Comparison of ENCODE assay signal across 18 cellular contexts in genomic region chr7:82325416-82325815, GRCh38.
DNase-seq lines count a peak whose midpoint lies in the region; ATAC-seq and TF ChIP-seq lines count a peak whose summit lies in the region.
"Had no signal": no experiment of that assay in that cellular context is flagged by ENCODE, and none has a peak within 500 bp of the region (broad histone marks: within the 10 kb centered on the region; RNA-seq: fewer than 3 reads in every experiment).

No MANE protein-coding gene starts in this region.

- no peaks in the 10 kb centered on the region for H3K9me2 ChIP-seq in SK-N-SH

- H3F3A ChIP-seq in SK-N-SH (replicated peaks; ENCODE audit: insufficient read depth), result peaks cover 3% of the 10 kb centered on the region

- peak overlapping the region in 1 of 2 experiments; percentile 45; a peak in 1 of 4 replicates for H3K27ac ChIP-seq in SK-N-SH (ENCODE audit: low read depth in 2 of 2, low read length in 1 of 2)
- H3K27ac ChIP-seq: C4-2B had no signal

- no peak overlapping the region for H2AFZ ChIP-seq in SK-N-SH (ENCODE audit: low read depth)
- H2AFZ ChIP-seq: GM23338 had no signal

- 98% methylated on average over 2 of the region's 2 CpGs for WGBS in SK-N-SH (ENCODE audit: low lambda C conversion rate)
- 96 to 100% methylated on average over 2 of the region's 2 CpGs for WGBS in lower leg skin, 2 donors

- H4K20me1 ChIP-seq in SK-N-SH (ENCODE audit: insufficient read depth), result no peaks in the 10 kb centered on the region

- H3K27me3 ChIP-seq in SK-N-SH (ENCODE audit: insufficient read depth), result no peaks in the 10 kb centered on the region

- H3K36me3 ChIP-seq in SK-N-SH (replicated peaks in 1 of 2; ENCODE audit: control insufficient read depth in 1 of 2, insufficient read depth in 2 of 2, low read length in 1 of 2), result peaks cover 4 to 5% of the 10 kb centered on the region in 2 experiments

- ATAC-seq in GM21526 (IDR thresholded peaks at IDR 0.05; ENCODE audit: low FRiP score, unreplicated experiment), result no peak
- ATAC-seq: GM23338, HCT116, PC-3 had no signal

- POLR2A ChIA-PET in SK-N-SH (lab: Yijun Ruan, JAX), result no interaction called here

- H3K79me2 ChIP-seq in SK-N-SH (ENCODE audit: insufficient read depth), result no peaks in the 10 kb centered on the region

- H3K4me3 ChIP-seq in SK-N-SH (ENCODE audit: low read depth in 2 of 2, low read length in 1 of 2) (no peak overlapping the region), lower leg skin (ENCODE audit: low read depth, poor library complexity, severe bottlenecking) (no peak overlapping the region)
- H3K4me3 ChIP-seq: GM23338 had no signal

- CTCF ChIA-PET in SK-N-SH (lab: Yijun Ruan, JAX), result interaction anchor here (0.9 to 1.7 kb wide), 3 partner anchors 11 to 156 kb away, joined by 3 to 5 read pairs (median 5); no protein-coding TSS in a partner anchor

- H3K4me1 ChIP-seq in SK-N-SH (ENCODE audit: control insufficient read depth in 1 of 2, insufficient read depth in 2 of 2, low read depth in 1 of 2, low read length in 1 of 2), result peaks cover 0 to 12% of the 10 kb centered on the region in 2 experiments; a peak in 2 of 4 replicates

- H3K9me3 ChIP-seq in SK-N-SH, result no peaks in the 10 kb centered on the region

- no peak for TF ChIP-seq EP300 in SK-N-SH (IDR thresholded peaks at IDR 0.05; ENCODE audit: borderline replicate concordance in 1 of 2, low read depth in 1 of 2, low read length in 1 of 2)

- intact Hi-C loops in lower leg skin (cut with DNase I; ENCODE audit: low total_unique reads), result no loop called here

- no peak for TF ChIP-seq POLR2A in lower leg skin (IDR thresholded peaks at IDR 0.05)

- no peak overlapping the region for H3K9ac ChIP-seq in SK-N-SH

- TF ChIP-seq CTCF in SK-N-SH (IDR thresholded peaks at IDR 0.05), result no peak
- no peak for TF ChIP-seq CTCF in lower leg skin (IDR thresholded peaks at IDR 0.05)

- TF ChIP-seq RAD21 in SK-N-SH (IDR thresholded peaks at IDR 0.05; ENCODE audit: low read length), result no peak

- DNase-seq in EL (peak; percentile 33), SK-N-SH (no peak), fibroblast of gingiva (ENCODE audit: low read depth) (peak; percentile 24), lower leg skin (ENCODE audit: low spot score in 2 of 2) (no peak), NCI-H2029 (lab: John Stamatoyannopoulos, UW) (no peak), Kasumi-1 (lab: John Stamatoyannopoulos, UW) (no peak)
- DNase-seq: AML-193, DMS79 treated with DMSO at 0.1 percent for 48 hours, NCI-H1092 treated with DMSO at 0.1 percent for 48 hours, NCI-H510A treated with DMSO at 0.1 percent for 48 hours, NCI-H82, PC-3, RPMI8226, SHP77 treated with DMSO at 0.1 percent for 48 hours had no signal

- no peak overlapping the region for H3K4me2 ChIP-seq in SK-N-SH
- H3K4me2 ChIP-seq: GM23338 had no signal

TF ChIP-seq in SK-N-SH, 30 proteins besides CTCF, POLR2A, EP300 and RAD21:
- no peak for TF ChIP-seq SMC3 (IDR thresholded peaks at IDR 0.05; ENCODE audit: low read depth, low read length)
- TF ChIP-seq POLR2AphosphoS5 (IDR thresholded peaks at IDR 0.05; ENCODE audit: low read depth, low read length), result no peak
- TF ChIP-seq MAX (IDR thresholded peaks at IDR 0.05; ENCODE audit: low read depth), result no peak
- no peak for TF ChIP-seq REST (IDR thresholded peaks at IDR 0.05; ENCODE audit: low read depth, low read length)
- TF ChIP-seq TEAD4 (IDR thresholded peaks at IDR 0.05; ENCODE audit: borderline replicate concordance, insufficient read depth), result no peak
- no peak for TF ChIP-seq USF1 (IDR thresholded peaks at IDR 0.05; ENCODE audit: borderline replicate concordance, low read depth)
- no peak for TF ChIP-seq FOXJ3 (CRISPR knock-in tag; IDR thresholded peaks at IDR 0.05)
- TF ChIP-seq SIN3A (IDR thresholded peaks at IDR 0.05; ENCODE audit: borderline replicate concordance, low read depth, low read length), result no peak
- no peak for TF ChIP-seq USF2 (IDR thresholded peaks at IDR 0.05; ENCODE audit: borderline replicate concordance, low read depth, low read length)
- TF ChIP-seq IRF3 (IDR thresholded peaks at IDR 0.05; ENCODE audit: low read depth, low read length), result no peak
- no peak for TF ChIP-seq RFX5 (IDR thresholded peaks at IDR 0.05; ENCODE audit: low read length)
- TF ChIP-seq PBX3 (IDR thresholded peaks at IDR 0.05), result peak; percentile 18; the same call in 1 of the 2 replicates
- no peak for TF ChIP-seq YY1 (IDR thresholded peaks at IDR 0.05; ENCODE audit: low read depth)
- peak; percentile 39; the same call in 1 of the 2 replicates for TF ChIP-seq TCF12 (IDR thresholded peaks at IDR 0.05)
- TF ChIP-seq RCOR1 (IDR thresholded peaks at IDR 0.05; ENCODE audit: low read length), result no peak
- no peak for TF ChIP-seq JUND (IDR thresholded peaks at IDR 0.05)

Comparison
In these comparisons a context has a peak if more than half of its experiments do, and no peak if none do; other contexts are left out.
1. DNase-seq: peak in EL (single experiment) and fibroblast of gingiva (single experiment); none in SK-N-SH (single experiment), lower leg skin (0 of 2), NCI-H2029 (single experiment) and Kasumi-1 (0 of 2).